In the genomic region with DNA sequence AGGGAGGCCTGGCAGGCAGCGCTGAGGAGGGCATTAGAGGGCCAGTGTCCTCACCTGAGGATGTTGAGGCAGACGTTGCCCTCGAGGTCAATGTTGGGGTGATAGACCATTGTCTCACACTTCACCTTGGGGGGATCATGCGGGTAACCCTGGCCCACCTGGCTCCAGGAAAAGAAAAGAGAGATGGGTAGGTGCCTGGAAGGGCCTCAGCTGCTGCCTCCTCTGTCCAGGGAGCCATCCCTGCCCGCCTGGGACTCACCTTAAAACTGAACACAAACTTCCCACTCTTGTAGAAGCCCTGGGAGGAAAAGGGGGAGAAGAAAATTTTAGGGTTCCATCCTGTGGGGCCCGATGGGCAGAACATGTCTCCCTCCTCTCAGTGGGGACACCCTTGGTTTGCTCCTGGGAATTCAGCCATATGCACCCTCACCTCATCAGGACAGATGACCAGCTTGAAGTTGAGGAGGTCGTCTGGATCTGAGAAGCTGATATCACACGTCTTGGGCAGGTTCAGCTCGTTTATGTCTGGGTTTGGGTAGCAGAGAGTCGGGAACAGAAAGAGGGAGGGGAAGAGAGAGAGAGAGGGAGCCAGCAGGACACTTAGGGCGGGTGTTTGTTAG, we compare ENCODE assay signal across 1 cellular context.
TF ChIP-seq lines count a peak whose summit lies in the region.

No MANE protein-coding gene starts in this region.

TF ChIP-seq in GM23338, 12 proteins besides CTCF, POLR2A, EP300 and RAD21 (continued from another document):
- no peak for TF ChIP-seq ZNF462 (CRISPR knock-in tag; IDR thresholded peaks at IDR 0.05)
- TF ChIP-seq REST (IDR thresholded peaks at IDR 0.05; ENCODE audit: unreplicated experiment) = no peak
- TF ChIP-seq CREB1 (CRISPR knock-in tag; IDR thresholded peaks at IDR 0.05; ENCODE audit: low read depth) = no peak
TF ChIP-seq in GM23338: peak in this region for 0.
